ENCODE assay signal across 17 cellular contexts in genomic region chr6:34339971-34340370, GRCh38. TPM values are rescaled to one million over a fixed set of nuclear protein-coding genes. Genes with fewer than 3 reads are reported as not detected.
DNase-seq lines count a peak whose midpoint lies in the region; ATAC-seq, FAIRE-seq and TF ChIP-seq lines count a peak whose summit lies in the region.
"Had no signal": no experiment of that assay in that cellular context is flagged by ENCODE, and none has a peak within 500 bp of the region (broad histone marks: within the 10 kb centered on the region; RNA-seq: fewer than 3 reads in every experiment).

No MANE protein-coding gene starts in this region.

- H3K4me2 ChIP-seq in HepG2 (ENCODE audit: low read depth, low read length) = no peak overlapping the region

- H3K9me3 Mint-ChIP-seq in activated B cell treated with CpG ODN at 0.5 μM for 24 hours = no peaks in the 10 kb centered on the region

- H3K4me3 ChIP-seq in HepG2 (replicated peaks in 1 of 3; ENCODE audit: insufficient read depth in 1 of 3, low read depth in 2 of 3, low read length in 3 of 3) = no peak overlapping the region
- H3K4me3 ChIP-seq in right lobe of liver = no peak overlapping the region
- no peak overlapping the region for H3K4me3 ChIP-seq in neutrophil (ENCODE audit: low read depth in 1 of 2, low read length in 1 of 2)

- no peak for FAIRE-seq in HepG2 (lab: Jason Lieb, UNC)
- FAIRE-seq: A204.1, GM12892, H54 had no signal

- H3K4me1 Mint-ChIP-seq in activated B cell treated with CpG ODN at 0.5 μM for 24 hours = peaks cover 49% of the 10 kb centered on the region

- H3K4me3 Mint-ChIP-seq in activated B cell treated with CpG ODN at 0.5 μM for 24 hours = no peak overlapping the region
- H3K4me3 Mint-ChIP-seq: CD14-positive monocyte had no signal

- BruUV-seq in HepG2 (replicated peaks; lab: Mats Ljungman, UMichigan) = TSS peak; percentile 12

- CTCF ChIA-PET in HepG2 (lab: Yijun Ruan, JAX; ENCODE audit: low intra/inter-chr PET ratio, low total read pairs) = no interaction called here
- CTCF ChIA-PET in activated B cell treated with CpG ODN at 0.5 μM for 24 hours (lab: Charles Lee) = no interaction called here

- H3K4me1 ChIP-seq in HepG2 (ENCODE audit: insufficient read depth, low read length) (no peaks in the 10 kb centered on the region), right lobe of liver (peaks cover 0 to 5% (median 0%) of the 10 kb centered on the region in 4 donors), neutrophil (ENCODE audit: control insufficient read depth in 1 of 2, insufficient read depth in 1 of 2, low read depth in 1 of 2, low read length in 1 of 2) (peaks cover 41 to 67% of the 10 kb centered on the region in 2 experiments)

- H3K36me3 ChIP-seq in HepG2 (replicated peaks in 1 of 2; ENCODE audit: control insufficient read depth in 1 of 2, insufficient read depth in 2 of 2, low read length in 2 of 2) (peaks cover 3 to 24% of the 10 kb centered on the region in 2 experiments), right lobe of liver (no peaks in the 10 kb centered on the region), neutrophil (no peaks in the 10 kb centered on the region)

- H3K36me3 Mint-ChIP-seq in activated B cell treated with CpG ODN at 0.5 μM for 24 hours (ENCODE audit: low read depth) = peaks cover 32% of the 10 kb centered on the region

- ATAC-seq in HepG2 (no peak), right lobe of liver (no peak), activated B cell treated with CpG ODN at 0.5 μM for 24 hours (ENCODE audit: low read depth) (no peak), HG03432 (IDR thresholded peaks at IDR 0.05; ENCODE audit: unreplicated experiment) (no peak)

- H3K9me3 ChIP-seq in HepG2 (ENCODE audit: low read length) (no peaks in the 10 kb centered on the region), right lobe of liver (no peaks in the 10 kb centered on the region), neutrophil (no peaks in the 10 kb centered on the region)

- H4K20me1 ChIP-seq in HepG2 (ENCODE audit: insufficient read depth, low read length) = no peaks in the 10 kb centered on the region; the same call in 1 of the 2 replicates

- no peak for DNase-seq in HepG2 (ENCODE audit: low spot score)
- no peak for DNase-seq in right lobe of liver
- DNase-seq in activated B cell treated with CpG ODN at 0.5 μM for 24 hours = no peak
- DNase-seq in T-helper 1 cell = no peak
- no peak for DNase-seq in GOT3 (lab: John Stamatoyannopoulos, UW)
- no peak for DNase-seq in NOMO-1 treated with dmso at 0.1 percent for 144 hours (lab: John Stamatoyannopoulos, UW; ENCODE audit: unreplicated experiment)
- DNase-seq: DMS 273 treated with DMSO at 0.1 percent for 48 hours, GF-D8, NCI-H1417, NCI-H187 treated with DMSO at 0.1 percent for 48 hours, NCI-H446 treated with DMSO at 0.1 percent for 48 hours had no signal

- no peaks in the 10 kb centered on the region for H3K27me3 Mint-ChIP-seq in activated B cell treated with CpG ODN at 0.5 μM for 24 hours

- in situ Hi-C loops in HepG2 (cut with HindIII; ENCODE audit: extremely low pct_ligation_motif_present, low pct_unique_long_range_greater_than_20kb) = no loop called here

- no peak overlapping the region for H3K9ac ChIP-seq in HepG2 (ENCODE audit: insufficient read depth, low read depth, low read length)

- no peak overlapping the region for H2AFZ ChIP-seq in HepG2 (ENCODE audit: low read length)

- H3K27ac ChIP-seq in HepG2 (ENCODE audit: extremely low read length, insufficient read depth, low read length) (no peak overlapping the region), right lobe of liver (no peak overlapping the region), neutrophil (peak overlapping the region; percentile 43)

- peak overlapping the region; percentile 42 for H3K27ac Mint-ChIP-seq in activated B cell treated with CpG ODN at 0.5 μM for 24 hours

- 96% methylated on average over 3 of the region's 3 CpGs for WGBS in HepG2 (ENCODE audit: low lambda C conversion rate)
- 89% methylated on average over 3 of the region's 3 CpGs for WGBS in right lobe of liver (ENCODE audit: insufficient coverage, low coverage, low lambda C conversion rate, missing lambda C conversion rate)

- no peak for TF ChIP-seq POLR2A in HepG2 (IDR thresholded peaks at IDR 0.05; ENCODE audit: insufficient read depth in 1 of 2, low read depth in 2 of 2, low read length in 2 of 2)
- no peak for TF ChIP-seq POLR2A in right lobe of liver (IDR thresholded peaks at IDR 0.05)

- TF ChIP-seq RAD21 in HepG2 (CRISPR knock-in tag; IDR thresholded peaks at IDR 0.05) = no peak

- H3K27me3 ChIP-seq in HepG2 (ENCODE audit: control insufficient read depth in 1 of 2, insufficient read depth in 2 of 2, low read length in 2 of 2) (no peaks in the 10 kb centered on the region), right lobe of liver (no peaks in the 10 kb centered on the region), neutrophil (no peaks in the 10 kb centered on the region)

- POLR2A ChIA-PET in HepG2 (lab: Yijun Ruan, JAX) (no interaction called here), activated B cell treated with CpG ODN at 0.5 μM for 24 hours (lab: Charles Lee) (no interaction called here)

- TF ChIP-seq CTCF in HepG2 (CRISPR knock-in tag; IDR thresholded peaks at IDR 0.05) (no peak), right lobe of liver (IDR thresholded peaks at IDR 0.05) (no peak), activated B cell treated with CpG ODN at 0.5 μM for 24 hours (IDR thresholded peaks at IDR 0.05) (no peak), neutrophil (IDR thresholded peaks at IDR 0.05) (no peak)

- no peak for TF ChIP-seq EP300 in HepG2 (IDR thresholded peaks at IDR 0.05; ENCODE audit: low read depth in 2 of 2, low read length in 2 of 2)
- TF ChIP-seq EP300 in HepG2 (CRISPR knock-in tag; IDR thresholded peaks at IDR 0.05; ENCODE audit: borderline replicate concordance) = no peak

- H3K79me2 ChIP-seq in HepG2 (ENCODE audit: insufficient read depth, low read length) = peaks cover 28% of the 10 kb centered on the region

- intact Hi-C loops in HepG2 (cut with micrococcal nuclease; ENCODE audit: unreplicated experiment) (no loop called here), right lobe of liver (cut with DNase I) (no loop called here), activated B cell treated with CpG ODN at 0.5 μM for 24 hours (cut with micrococcal nuclease) (no loop called here)

TF ChIP-seq in HepG2, 621 proteins besides CTCF, POLR2A, EP300 and RAD21:
- TF ChIP-seq ZNF563 (CRISPR knock-in tag; IDR thresholded peaks at IDR 0.05) (no peak), ZBTB8A (CRISPR knock-in tag; IDR thresholded peaks at IDR 0.05; ENCODE audit: borderline replicate concordance, low read depth) (no peak), NR0B2 (CRISPR knock-in tag; IDR thresholded peaks at IDR 0.05) (no peak), ZBTB25 (CRISPR knock-in tag; IDR thresholded peaks at IDR 0.05) (no peak), MAFK (conservative IDR thresholded peaks at IDR 0.05 in 1 of 2, IDR thresholded peaks at IDR 0.05 in 1 of 2; ENCODE audit: low read length in 2 of 2) (peak; percentile 96 to 98), MAFF (IDR thresholded peaks at IDR 0.05; ENCODE audit: low read depth, low read length) (peak; percentile 97)

RNA-seq across cellular contexts. Expression of gene NUDT3, which starts 52.5 kb away (rescaled TPM):
- total RNA-seq in HepG2 (2016; rRNA removed; fragmentation: Illumina TruSeq; extraction: Trizol) = 20.2 and 30.1 TPM in 2 replicates
- 4.1 and 4.8 TPM in 2 replicates for total RNA-seq in HepG2 (2016; cell fraction: cytosol; rRNA removed; fragmentation: Illumina TruSeq; extraction: Trizol; ENCODE audit: low read depth)
- 19.5 and 29.7 TPM in 2 replicates for total RNA-seq in HepG2 (2016; cell fraction: insoluble cytoplasmic fraction; rRNA removed; fragmentation: Illumina TruSeq; extraction: Trizol)
- 14.6 and 14.8 TPM in 2 replicates for total RNA-seq in HepG2 (2016; cell fraction: membrane; rRNA removed; fragmentation: Illumina TruSeq; extraction: Trizol)
- total RNA-seq in HepG2 (2016; cell fraction: nucleus; rRNA removed; fragmentation: Illumina TruSeq; extraction: Trizol) = 15.7 and 19.0 TPM in 2 replicates
- polyA plus RNA-seq in HepG2 (2011; rRNA removed) = 17.6 and 20.6 TPM in 2 replicates
- polyA plus RNA-seq in HepG2 (2011; cell fraction: cytosol; rRNA removed) = 10.7 and 14.8 TPM in 2 replicates
- 9.2 and 11.9 TPM in 2 replicates for polyA plus RNA-seq in HepG2 (2011; cell fraction: nucleus; rRNA removed)
- 5.6 TPM in 2 replicates for polyA plus RNA-seq in HepG2 (2012)
- polyA plus RNA-seq in HepG2 (2016; cell fraction: cytosol; fragmentation: Illumina TruSeq; extraction: Trizol; ENCODE audit: low read depth) = 3.0 and 3.5 TPM in 2 replicates
- 22.4 and 22.7 TPM in 2 replicates for polyA plus RNA-seq in HepG2 (2016; cell fraction: insoluble cytoplasmic fraction; fragmentation: Illumina TruSeq; extraction: Trizol; ENCODE audit: low read depth)
- 7.4 and 7.7 TPM in 2 replicates for polyA plus RNA-seq in HepG2 (2016; cell fraction: membrane; fragmentation: Illumina TruSeq; extraction: Trizol; ENCODE audit: low read depth)
- 23.3 TPM in 2 replicates for polyA plus RNA-seq in HepG2 (2016; cell fraction: nucleus; fragmentation: Illumina TruSeq; extraction: Trizol; ENCODE audit: insufficient read depth, low read depth)
- 23.6 and 25.7 TPM in 2 replicates for polyA minus RNA-seq in HepG2 (2011; rRNA and poly(A)+ RNA removed; ENCODE audit: low replicate concordance)
- polyA minus RNA-seq in HepG2 (2011; cell fraction: cytosol; rRNA and poly(A)+ RNA removed) = 18.9 and 21.6 TPM in 2 replicates
- 14.0 and 19.0 TPM in 2 replicates for polyA minus RNA-seq in HepG2 (2011; cell fraction: nucleus; rRNA and poly(A)+ RNA removed)
- 10 to 100 TPM; 14.5 to 22.7 (median 16.7) TPM for total RNA-seq in right lobe of liver
- total RNA-seq in activated B cell treated with CpG ODN at 0.5 μM for 24 hours = 24.1 and 27.0 TPM in 2 replicates
